Comparison of ENCODE assay signal across 17 cellular contexts in the genomic region with DNA sequence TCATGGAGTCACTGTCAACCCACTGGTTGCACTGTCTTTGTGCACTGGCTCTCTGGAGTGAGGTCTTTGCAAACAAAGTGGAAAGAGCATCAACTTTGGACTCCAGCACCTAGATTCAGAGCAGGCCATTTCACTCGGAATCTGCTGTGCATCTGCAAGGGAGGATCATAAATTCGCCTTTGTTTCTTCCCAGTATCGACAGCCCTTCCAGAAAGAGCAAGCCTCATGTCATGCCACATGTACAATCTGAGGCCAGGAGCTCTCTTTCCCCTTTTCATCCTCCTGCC. TPM values are rescaled to one million over a fixed set of nuclear protein-coding genes. Genes with fewer than 3 reads are reported as not detected.
DNase-seq lines count a peak whose midpoint lies in the region; ATAC-seq and TF ChIP-seq lines count a peak whose summit lies in the region.
"Had no signal": no experiment of that assay in that cellular context is flagged by ENCODE, and none has a peak within 500 bp of the region (broad histone marks: within the 10 kb centered on the region; RNA-seq: fewer than 3 reads in every experiment).

No MANE protein-coding gene starts in this region.

- H3K27me3 Mint-ChIP-seq in Calu3 (ENCODE audit: unreplicated experiment) = peaks cover 5% of the 10 kb centered on the region
- peaks cover 52% of the 10 kb centered on the region for H3K27me3 Mint-ChIP-seq in WTC11 (ENCODE audit: low read depth)

- H3K27ac Mint-ChIP-seq in Calu3 (ENCODE audit: unreplicated experiment) (peak overlapping the region; percentile 68), WTC11 (no peak overlapping the region)
- no peak overlapping the region for H3K27ac Mint-ChIP-seq in activated naive CD4-positive, alpha-beta T cell treated with anti-CD3 and anti-CD28 coated beads, Interleukin-2, amount 50 U/mL, for 72 hours
- H3K27ac Mint-ChIP-seq: CD14-positive monocyte had no signal

- H3K27me3 ChIP-seq in liver (ENCODE audit: control insufficient read depth in 4 of 4, insufficient read depth in 4 of 4, low read length in 3 of 4) = no peaks in the 10 kb centered on the region

- CTCF ChIA-PET in Calu3 (lab: Charles Lee) = interaction anchor here (1.0 to 1.3 kb wide), 2 partner anchors 17 to 93 kb away, joined by 3 to 6 read pairs; no protein-coding TSS in a partner anchor
- CTCF ChIA-PET in WTC11 (lab: Charles Lee) = interaction anchor here (1.1 to 8.7 kb wide), 5 partner anchors 16 to 237 kb away, joined by 3 to 64 read pairs (median 14); partner anchors contain the start of gene TTC22

- no peak overlapping the region for H3K27ac ChIP-seq in liver (ENCODE audit: low read depth in 1 of 2, low read length in 2 of 2)

- no peak overlapping the region for H3K9ac ChIP-seq in liver (ENCODE audit: low read depth in 1 of 2, low read length in 2 of 2)
- H3K9ac ChIP-seq: SK-N-SH had no signal

- no peaks in the 10 kb centered on the region for H3K36me3 ChIP-seq in liver (ENCODE audit: control insufficient read depth in 4 of 4, insufficient read depth in 3 of 4, low read depth in 1 of 4, low read length in 3 of 4)

- H3K9me3 Mint-ChIP-seq in Calu3 (ENCODE audit: low read depth, unreplicated experiment) (no peaks in the 10 kb centered on the region), WTC11 (no peaks in the 10 kb centered on the region)
- H3K9me3 Mint-ChIP-seq in activated naive CD4-positive, alpha-beta T cell treated with anti-CD3 and anti-CD28 coated beads, Interleukin-2, amount 50 U/mL, for 72 hours = no peaks in the 10 kb centered on the region

- intact Hi-C loops in Calu3 (cut with micrococcal nuclease; ENCODE audit: unreplicated experiment) = no loop called here

- H3K4me3 Mint-ChIP-seq in Calu3 (ENCODE audit: low read depth, unreplicated experiment) (peak overlapping the region; percentile 99), WTC11 (peak overlapping the region; percentile 86; the same call in 1 of the 2 replicates)

- no peak for DNase-seq in Calu3
- no peak for DNase-seq in WTC11 (ENCODE audit: low spot score)
- no peak for DNase-seq in DMS53 (lab: John Stamatoyannopoulos, UW)
- DNase-seq in activated naive CD4-positive, alpha-beta T cell treated with anti-CD3 and anti-CD28 coated beads, Interleukin-2, amount 50 U/mL, for 72 hours (ENCODE audit: low spot score in 2 of 2) = no peak
- no peak for DNase-seq in activated CD4-positive, CD25-positive, alpha-beta regulatory T cell treated with anti-CD3 and anti-CD28 coated beads, Interleukin-2, amount 50 U/mL, for 72 hours
- DNase-seq: 8988T, GDM1, KG1, NCI-H1105 treated with DMSO at 0.1 percent for 48 hours, NCI-H1694, NCI-H2081 treated with DMSO at 0.1 percent for 48 hours, SHP77 treated with DMSO at 0.1 percent for 48 hours, SK-N-SH had no signal

- POLR2A ChIA-PET in WTC11 (lab: Charles Lee) = no interaction called here

- no peak overlapping the region for H3K4me3 ChIP-seq in liver (ENCODE audit: low read depth in 1 of 3, low read length in 3 of 3)

- H3K36me3 Mint-ChIP-seq in Calu3 (ENCODE audit: insufficient read depth, unreplicated experiment) (peaks cover 36% of the 10 kb centered on the region), WTC11 (peaks cover 6% of the 10 kb centered on the region)
- no peaks in the 10 kb centered on the region for H3K36me3 Mint-ChIP-seq in activated naive CD4-positive, alpha-beta T cell treated with anti-CD3 and anti-CD28 coated beads, Interleukin-2, amount 50 U/mL, for 72 hours
- H3K36me3 Mint-ChIP-seq: CD14-positive monocyte had no signal

- TF ChIP-seq RAD21 in liver (IDR thresholded peaks at IDR 0.05) = no peak

- TF ChIP-seq CTCF in Calu3 (IDR thresholded peaks at IDR 0.05; ENCODE audit: unreplicated experiment) (no peak), WTC11 (IDR thresholded peaks at IDR 0.05) (no peak), liver (IDR thresholded peaks at IDR 0.05; ENCODE audit: low read depth, low read length, missing input control) (no peak)

- WGBS in liver = 66% methylated on average over 3 of the region's 3 CpGs

- H3K4me1 Mint-ChIP-seq in Calu3 (ENCODE audit: low read depth, unreplicated experiment) (peaks cover 52% of the 10 kb centered on the region), WTC11 (peaks cover 49% of the 10 kb centered on the region)

- H3K4me1 ChIP-seq in liver (ENCODE audit: control insufficient read depth in 4 of 4, insufficient read depth in 4 of 4, low read length in 3 of 4) = peaks cover 8 to 70% (median 56%) of the 10 kb centered on the region in 4 donors

- BruUV-seq in Calu3 (replicated peaks; lab: Mats Ljungman, UMichigan) = no TSS peak

- no peak for ATAC-seq in WTC11
- ATAC-seq in activated naive CD4-positive, alpha-beta T cell treated with anti-CD3 and anti-CD28 coated beads, Interleukin-2, amount 50 U/mL, for 72 hours = no peak

- H3K9me3 ChIP-seq in liver (ENCODE audit: control insufficient read depth in 4 of 4, low read length in 3 of 4) = no peaks in the 10 kb centered on the region
- H3K9me3 ChIP-seq: SK-N-SH had no signal

TF ChIP-seq in WTC11, 78 proteins besides CTCF, POLR2A, EP300 and RAD21 (continues in another document):
- no peak for TF ChIP-seq ZNF219 (CRISPR knock-in tag; IDR thresholded peaks at IDR 0.05; ENCODE audit: borderline replicate concordance)
- TF ChIP-seq ZNF423 (CRISPR knock-in tag; IDR thresholded peaks at IDR 0.05) = no peak
- no peak for TF ChIP-seq CREM (CRISPR knock-in tag; IDR thresholded peaks at IDR 0.05)
- TF ChIP-seq ZNF263 (CRISPR knock-in tag; IDR thresholded peaks at IDR 0.05; ENCODE audit: low read depth) = no peak

TF ChIP-seq in liver, 16 proteins besides CTCF, POLR2A, EP300 and RAD21:
- peak; percentile 50 to 66 for TF ChIP-seq HNF4A (conservative IDR thresholded peaks at IDR 0.05)
- TF ChIP-seq REST (IDR thresholded peaks at IDR 0.05) = peak; percentile 3
- TF ChIP-seq, protein P1, sequence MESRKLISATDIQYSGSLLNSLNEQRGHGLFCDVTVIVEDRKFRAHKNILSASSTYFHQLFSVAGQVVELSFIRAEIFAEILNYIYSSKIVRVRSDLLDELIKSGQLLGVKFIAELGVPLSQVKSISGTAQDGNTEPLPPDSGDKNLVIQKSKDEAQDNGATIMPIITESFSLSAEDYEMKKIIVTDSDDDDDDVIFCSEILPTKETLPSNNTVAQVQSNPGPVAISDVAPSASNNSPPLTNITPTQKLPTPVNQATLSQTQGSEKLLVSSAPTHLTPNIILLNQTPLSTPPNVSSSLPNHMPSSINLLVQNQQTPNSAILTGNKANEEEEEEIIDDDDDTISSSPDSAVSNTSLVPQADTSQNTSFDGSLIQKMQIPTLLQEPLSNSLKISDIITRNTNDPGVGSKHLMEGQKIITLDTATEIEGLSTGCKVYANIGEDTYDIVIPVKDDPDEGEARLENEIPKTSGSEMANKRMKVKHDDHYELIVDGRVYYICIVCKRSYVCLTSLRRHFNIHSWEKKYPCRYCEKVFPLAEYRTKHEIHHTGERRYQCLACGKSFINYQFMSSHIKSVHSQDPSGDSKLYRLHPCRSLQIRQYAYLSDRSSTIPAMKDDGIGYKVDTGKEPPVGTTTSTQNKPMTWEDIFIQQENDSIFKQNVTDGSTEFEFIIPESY (IDR thresholded peaks at IDR 0.05) = no peak
- peak; percentile 53 for TF ChIP-seq SP1 (IDR thresholded peaks at IDR 0.05)
- TF ChIP-seq GABPA (IDR thresholded peaks at IDR 0.05 in 1 of 2, conservative IDR thresholded peaks at IDR 0.05 in 1 of 2) = no peak

RNA-seq across cellular contexts. Expression of gene PCSK9, which starts 0.9 kb away (rescaled TPM):
- total RNA-seq in Calu3 (2022) (31.8 and 41.6 TPM in 2 replicates), WTC11 (2021) (47.9 to 73.2 TPM (median 49.3 TPM) in 3 replicates), liver (100 to 1,000 TPM in 1 of 2 donors, 10 to 100 TPM in 1; 68.2 to 112 TPM)
- 10 to 100 TPM; 10.8 to 48.9 TPM for polyA plus RNA-seq in liver
- not detected for total RNA-seq in activated naive CD4-positive, alpha-beta T cell treated with anti-CD3 and anti-CD28 coated beads, Interleukin-2, amount 50 U/mL, for 72 hours
- total RNA-seq: NCI-H460 had no signal
- polyA plus RNA-seq: CD14-positive monocyte had no signal

RNA-seq across cellular contexts. Expression of gene BSND, which starts 39.8 kb away (rescaled TPM):
- total RNA-seq in Calu3 (2022) = not detected in 2 replicates
- total RNA-seq in WTC11 (2021) = 0.30 to 0.42 TPM (median 0.37 TPM) in 3 replicates
- total RNA-seq in liver = under 1 TPM in 1 of 2 donors, not detected in 1; 0.14 TPM
- not detected for polyA plus RNA-seq in liver
- under 1 TPM in 1 of 2 donors, not detected in 1; 0.12 TPM for total RNA-seq in activated naive CD4-positive, alpha-beta T cell treated with anti-CD3 and anti-CD28 coated beads, Interleukin-2, amount 50 U/mL, for 72 hours
- total RNA-seq: NCI-H460 had no signal
- polyA plus RNA-seq: AG04450, CD14-positive monocyte, SK-N-SH had no signal

RNA-seq across cellular contexts. Expression of gene TMEM61, which starts 58.1 kb away (rescaled TPM):
- total RNA-seq in Calu3 (2022) (0.45 TPM in 1 of 2 replicates, not detected in the other), WTC11 (2021) (0.41 to 0.74 TPM (median 0.44 TPM) in 3 replicates), liver (not detected)
- polyA plus RNA-seq in liver = not detected
- under 1 TPM in 1 of 2 donors, not detected in 1; 0.23 TPM for total RNA-seq in activated naive CD4-positive, alpha-beta T cell treated with anti-CD3 and anti-CD28 coated beads, Interleukin-2, amount 50 U/mL, for 72 hours
- total RNA-seq: NCI-H460 had no signal
- polyA plus RNA-seq: AG04450, CD14-positive monocyte, SK-N-SH had no signal

Comparison
In these comparisons a context has a peak if more than half of its experiments do, and no peak if none do; other contexts are left out.
1. RNA of gene PCSK9, which starts 0.9 kb away (total RNA-seq): 68.2 to 112 TPM in liver, 47.9 to 73.2 TPM in WTC11 and 31.8 to 41.6 TPM in Calu3; not detected in activated naive CD4-positive, alpha-beta T cell treated with anti-CD3 and anti-CD28 coated beads, Interleukin-2, amount 50 U/mL, for 72 hours; every median in the first group is over 10 times any median in the second.